31 cellular contexts compared by ENCODE assay signal in the genomic region with DNA sequence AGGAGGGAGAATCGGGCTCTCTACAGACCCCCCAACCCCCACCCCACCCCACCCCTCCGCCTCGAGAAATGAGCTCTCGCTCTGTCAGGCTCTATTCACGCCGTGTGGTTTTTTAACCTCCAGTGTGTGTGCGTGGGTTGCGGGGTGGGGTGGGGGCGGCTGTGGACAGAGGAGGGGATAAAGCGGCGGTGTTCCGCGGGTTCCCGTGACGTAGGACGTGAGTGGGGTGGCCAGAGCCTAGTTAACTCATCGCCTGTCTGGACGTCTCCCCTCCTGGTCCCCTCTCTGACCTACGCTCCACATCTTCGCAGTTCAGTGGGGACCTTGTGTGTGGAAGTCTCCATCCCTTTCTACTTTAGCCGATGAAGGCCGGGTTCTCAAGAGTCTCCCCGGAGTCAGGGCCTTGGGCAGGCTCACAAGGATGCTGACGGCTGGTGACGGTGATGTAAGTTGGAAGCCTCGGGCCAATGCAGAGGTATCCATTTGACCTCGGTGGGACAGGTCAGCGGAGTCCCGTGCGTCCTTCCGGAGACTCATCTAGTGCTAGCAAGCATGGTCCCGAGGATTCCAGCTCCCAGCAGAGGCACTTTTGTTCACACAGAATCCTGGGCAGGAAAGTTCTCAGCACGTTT.
"Had no signal": no experiment of that assay in that cellular context is flagged by ENCODE, and none has a peak within 500 bp of the region (broad histone marks: within the 10 kb centered on the region; RNA-seq: fewer than 3 reads in every experiment).

No MANE protein-coding gene starts in this region.

- H3K9me3 ChIP-seq: lower lobe of right lung, neutrophil, right atrium auricular region, right lobe of liver, testis, thyroid gland had no signal

- H3K4me3 ChIP-seq: hepatocyte, lower lobe of right lung, right atrium auricular region, right lobe of liver, smooth muscle cell, stomach, testis, thyroid gland, transverse colon, upper lobe of left lung had no signal

- H3K4me1 Mint-ChIP-seq: nephron, neural crest cell had no signal

- ATAC-seq: left cardiac atrium; left lobe of liver; left ventricle myocardium superior; lower lobe of right lung; naive thymus-derived CD8-positive, alpha-beta T cell; right lobe of liver; stimulated activated naive B cell treated with anti-CD40 and anti-IgM and Interleukin-4, amounts not matched to agents 10 μg/mL and 1 μg/mL and 100 μg/mL, for 72 hours; stimulated activated naive CD8-positive, alpha-beta T cell treated with anti-CD3 and anti-CD28 coated beads, Interleukin-15, Interleukin-2, amounts not matched to agents 100 U/mL and 50 U/mL, for 24 hours had no signal

- DNase-seq: islet precursor cell; kidney glomerular epithelial cell; left cardiac atrium; left ventricle myocardium superior; lower lobe of right lung; mammary epithelial cell; mesenchymal stem cell; naive thymus-derived CD8-positive, alpha-beta T cell; occipital lobe; right lobe of liver; stimulated activated CD4-positive, alpha-beta T cell treated with anti-CD3 and anti-CD28 coated beads, Interleukin-12 subunit alpha, Interleukin-12 subunit beta, amount 100 ng/mL, for 4 hours; stimulated activated CD4-positive, alpha-beta T cell treated with anti-CD3 and anti-CD28 coated beads, Interleukin-15, amount 100 ng/mL, for 24 hours; stimulated activated CD4-positive, alpha-beta T cell treated with anti-CD3 and anti-CD28 coated beads, Interleukin-2, amount 100 ng/mL, for 24 hours; stimulated activated CD4-positive, alpha-beta T cell treated with anti-CD3 and anti-CD28 coated beads, Interleukin-4, amount 100 ng/mL, for 1 hour; stimulated activated naive B cell treated with anti-CD40 and anti-IgM and Interleukin-4, amounts not matched to agents 10 μg/mL and 1 μg/mL and 100 μg/mL, for 72 hours; stimulated activated naive CD8-positive, alpha-beta T cell treated with anti-CD3 and anti-CD28 coated beads, Interleukin-15, Interleukin-2, amounts not matched to agents 100 U/mL and 50 U/mL, for 24 hours; stomach; testis; thyroid gland; transverse colon had no signal

- H3K27me3 Mint-ChIP-seq: progenitor cell of endocrine pancreas had no signal

- H3K4me1 ChIP-seq: lower lobe of right lung, parathyroid adenoma, right atrium auricular region, right lobe of liver, stomach, testis, thyroid gland, transverse colon, upper lobe of left lung had no signal

- H3K36me3 ChIP-seq: lower lobe of right lung, neutrophil, right atrium auricular region, right lobe of liver, stomach, thyroid gland, transverse colon, upper lobe of left lung had no signal

- H3K4me3 Mint-ChIP-seq: naive thymus-derived CD8-positive, alpha-beta T cell; nephron; neural crest cell; stimulated activated naive B cell treated with anti-CD40 and anti-IgM and Interleukin-4, amounts not matched to agents 10 μg/mL and 1 μg/mL and 100 μg/mL, for 72 hours had no signal

- H3K36me3 Mint-ChIP-seq: stimulated activated naive B cell treated with anti-CD40 and anti-IgM and Interleukin-4, amounts not matched to agents 10 μg/mL and 1 μg/mL and 100 μg/mL, for 72 hours had no signal

- H3K27ac ChIP-seq: hepatocyte, lower lobe of right lung, neutrophil, parathyroid adenoma, right atrium auricular region, right lobe of liver, stomach, testis, thyroid gland, transverse colon, upper lobe of left lung had no signal

- FAIRE-seq: urothelium cell line had no signal

- H3K9ac ChIP-seq: parathyroid adenoma had no signal

- H3K27ac Mint-ChIP-seq: nephron; progenitor cell of endocrine pancreas; stimulated activated naive B cell treated with anti-CD40 and anti-IgM and Interleukin-4, amounts not matched to agents 10 μg/mL and 1 μg/mL and 100 μg/mL, for 72 hours had no signal
